Comparison of ENCODE assay signal across 17 cellular contexts in genomic region chr13:99741979-99742378, GRCh38.
"Had no signal": no experiment of that assay in that cellular context is flagged by ENCODE, and none has a peak within 500 bp of the region (broad histone marks: within the 10 kb centered on the region; RNA-seq: fewer than 3 reads in every experiment).

No MANE protein-coding gene starts in this region.

- H3K36me3 Mint-ChIP-seq: type B pancreatic cell had no signal

- H3K4me3 ChIP-seq: adrenal gland, coronary artery, spleen had no signal

- H3K4me3 Mint-ChIP-seq: T-helper 1 cell treated with Interleukin-12 subunit alpha and Interleukin-12 subunit beta and Interleukin-4 antibody, amounts not matched to agents 30 μg/mL and 1 μg/mL, for 36 hours; type B pancreatic cell had no signal

- H3K27me3 ChIP-seq: adrenal gland, heart left ventricle, spleen had no signal

- DNase-seq: activated CD4-positive, CD25-positive, alpha-beta regulatory T cell; activated naive CD4-positive, alpha-beta T cell treated with anti-CD3 and anti-CD28 coated beads, Interleukin-2, amount 50 U/mL, for 16 hours; adrenal gland; effector CD8-positive, alpha-beta T cell; foreskin melanocyte; heart left ventricle; left ventricle myocardium superior; mesendoderm; right cardiac atrium; spleen; stimulated activated naive CD4-positive, alpha-beta T cell; substantia nigra had no signal

- H3K36me3 ChIP-seq: adrenal gland, heart left ventricle, spleen had no signal

- H3K9me3 ChIP-seq: adrenal gland, heart left ventricle, spleen had no signal

- H3K4me1 ChIP-seq: parathyroid adenoma had no signal

- H3K27ac Mint-ChIP-seq: activated T-helper 2 cell treated with anti-CD3 and anti-CD28 coated beads, Interferon-gamma antibody, Interleukin-2, Interleukin-4, amounts not matched to agents 10 μg/mL and 5 μg/mL and 100 μg/mL, durations not matched to agents 14 hours and 24 hours and 36 hours; T-helper 1 cell treated with Interleukin-12 subunit alpha and Interleukin-12 subunit beta and Interleukin-4 antibody, amounts not matched to agents 30 μg/mL and 1 μg/mL, for 36 hours; type B pancreatic cell had no signal

- H3K9me3 Mint-ChIP-seq: activated T-helper 2 cell treated with anti-CD3 and anti-CD28 coated beads, Interferon-gamma antibody, Interleukin-2, Interleukin-4, amounts not matched to agents 10 μg/mL and 5 μg/mL and 100 μg/mL, durations not matched to agents 14 hours and 24 hours and 36 hours; T-helper 1 cell treated with Interleukin-12 subunit alpha and Interleukin-12 subunit beta and Interleukin-4 antibody, amounts not matched to agents 30 μg/mL and 1 μg/mL, for 36 hours; type B pancreatic cell had no signal

- H3K9ac ChIP-seq: parathyroid adenoma had no signal
